ENCODE assay signal across 21 cellular contexts in the genomic region with DNA sequence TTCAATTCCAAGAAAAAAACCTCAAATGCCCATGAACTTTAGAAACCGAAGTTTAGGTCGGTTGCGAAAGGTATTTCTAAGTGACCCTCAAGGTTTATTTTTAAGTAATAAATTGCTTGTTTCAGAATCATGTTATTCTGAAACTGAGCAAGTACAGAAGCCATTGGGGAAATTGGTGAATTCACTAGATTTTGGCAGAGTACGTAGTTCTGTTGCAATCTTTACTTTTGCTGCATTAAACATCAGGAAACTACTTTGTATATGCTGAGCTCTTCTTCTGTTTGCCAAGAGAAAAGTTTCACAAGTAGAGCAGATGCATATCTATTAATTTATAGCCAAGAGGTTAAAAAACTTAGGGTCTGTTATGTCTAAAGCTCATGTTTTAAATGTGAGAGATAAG.
"Had no signal": no experiment of that assay in that cellular context is flagged by ENCODE, and none has a peak within 500 bp of the region (broad histone marks: within the 10 kb centered on the region; RNA-seq: fewer than 3 reads in every experiment).

No MANE protein-coding gene starts in this region.

- H3K9me3 ChIP-seq: spleen, testis, upper lobe of left lung had no signal

- H3K27ac Mint-ChIP-seq: activated naive CD4-positive, alpha-beta T cell treated with anti-CD3 and anti-CD28 coated beads for 36 hours; activated naive CD8-positive, alpha-beta T cell treated with anti-CD3 and anti-CD28 coated beads, Interleukin-2, amount 50 U/mL, for 24 hours; activated T-helper 17 cell treated with anti-CD3 and anti-CD28 coated beads, Interleukin-2, amount 50 U/mL, for 72 hours; endodermal cell; memory B cell; naive thymus-derived CD8-positive, alpha-beta T cell; progenitor cell of endocrine pancreas; stimulated activated naive CD8-positive, alpha-beta T cell treated with anti-CD3 and anti-CD28 coated beads, Interleukin-15, amount 100 ng/mL, for 72 hours had no signal

- H3K27me3 ChIP-seq: dorsolateral prefrontal cortex, foreskin keratinocyte, spleen, testis, upper lobe of left lung had no signal

- H3K4me1 ChIP-seq: foreskin keratinocyte, spleen, testis, upper lobe of left lung had no signal

- DNase-seq: activated CD4-positive, alpha-beta T cell treated with anti-CD3 and anti-CD28 coated beads, Interleukin-2, amount 50 U/mL, for 48 hours; activated naive CD4-positive, alpha-beta T cell treated with anti-CD3 and anti-CD28 coated beads for 36 hours; activated naive CD8-positive, alpha-beta T cell treated with anti-CD3 and anti-CD28 coated beads, Interleukin-2, amount 50 U/mL, for 24 hours; dorsolateral prefrontal cortex; endodermal cell; foreskin keratinocyte; glutamatergic neuron; hypothalamus; kidney glomerular epithelial cell; left ventricle myocardium superior; naive thymus-derived CD8-positive, alpha-beta T cell; occipital lobe; right cardiac atrium; spleen; stimulated activated naive CD8-positive, alpha-beta T cell treated with anti-CD3 and anti-CD28 coated beads, Interleukin-15, amount 100 ng/mL, for 72 hours; testis; upper lobe of left lung; WERI-Rb-1 had no signal

- H3K27ac ChIP-seq: dorsolateral prefrontal cortex, foreskin keratinocyte, spleen, testis, upper lobe of left lung, WERI-Rb-1 had no signal

- H3K4me3 Mint-ChIP-seq: activated naive CD4-positive, alpha-beta T cell treated with anti-CD3 and anti-CD28 coated beads for 36 hours; activated naive CD8-positive, alpha-beta T cell treated with anti-CD3 and anti-CD28 coated beads, Interleukin-2, amount 50 U/mL, for 24 hours; activated T-helper 17 cell treated with anti-CD3 and anti-CD28 coated beads, Interleukin-2, amount 50 U/mL, for 72 hours; endodermal cell; memory B cell; naive thymus-derived CD8-positive, alpha-beta T cell; stimulated activated naive CD8-positive, alpha-beta T cell treated with anti-CD3 and anti-CD28 coated beads, Interleukin-15, amount 100 ng/mL, for 72 hours had no signal

- H3K9me3 Mint-ChIP-seq: activated naive CD4-positive, alpha-beta T cell treated with anti-CD3 and anti-CD28 coated beads for 36 hours; activated naive CD8-positive, alpha-beta T cell treated with anti-CD3 and anti-CD28 coated beads, Interleukin-2, amount 50 U/mL, for 24 hours; activated T-helper 17 cell treated with anti-CD3 and anti-CD28 coated beads, Interleukin-2, amount 50 U/mL, for 72 hours had no signal

- H3K36me3 ChIP-seq: spleen, upper lobe of left lung, WERI-Rb-1 had no signal

- H3K27me3 Mint-ChIP-seq: activated T-helper 17 cell treated with anti-CD3 and anti-CD28 coated beads, Interleukin-2, amount 50 U/mL, for 72 hours; progenitor cell of endocrine pancreas; stimulated activated naive CD8-positive, alpha-beta T cell treated with anti-CD3 and anti-CD28 coated beads, Interleukin-15, amount 100 ng/mL, for 72 hours had no signal

- H3K36me3 Mint-ChIP-seq: memory B cell had no signal

- H3K4me3 ChIP-seq: dorsolateral prefrontal cortex, spleen, testis, upper lobe of left lung had no signal

- H3K4me1 Mint-ChIP-seq: activated naive CD8-positive, alpha-beta T cell treated with anti-CD3 and anti-CD28 coated beads, Interleukin-2, amount 50 U/mL, for 24 hours; activated T-helper 17 cell treated with anti-CD3 and anti-CD28 coated beads, Interleukin-2, amount 50 U/mL, for 72 hours; endodermal cell; memory B cell; naive thymus-derived CD8-positive, alpha-beta T cell; stimulated activated naive CD8-positive, alpha-beta T cell treated with anti-CD3 and anti-CD28 coated beads, Interleukin-15, amount 100 ng/mL, for 72 hours had no signal
